ENCODE assay signal across 34 cellular contexts in genomic region chr15:67732994-67733393, GRCh38.
"Had no signal": no experiment of that assay in that cellular context is flagged by ENCODE, and none has a peak within 500 bp of the region (broad histone marks: within the 10 kb centered on the region; RNA-seq: fewer than 3 reads in every experiment).

No MANE protein-coding gene starts in this region.

- H3K36me3 ChIP-seq: ascending aorta, brain microvascular endothelial cell, breast epithelium had no signal

- DNase-seq: activated B cell treated with CpG ODN at 0.5 μM for 24 hours; activated CD4-positive, alpha-beta memory T cell treated with anti-CD3 and anti-CD28 coated beads, Interleukin-2, amount 10 ng/mL, durations not matched to agents 7 days and 5 days; activated CD4-positive, alpha-beta T cell treated with anti-CD3 and anti-CD28 coated beads for 36 hours; activated CD4-positive, alpha-beta T cell treated with anti-CD3 and anti-CD28 coated beads for 48 hours; activated CD4-positive, alpha-beta T cell treated with anti-CD3 and anti-CD28 coated beads, Interleukin-2, amount 10 ng/mL, durations not matched to agents 7 days and 5 days; activated CD4-positive, alpha-beta T cell treated with anti-CD3 and anti-CD28 coated beads, Interleukin-2, amount 50 U/mL, for 48 hours; activated CD4-positive, CD25-positive, alpha-beta regulatory T cell treated with anti-CD3 and anti-CD28 coated beads, Interleukin-2, amount 50 U/mL, for 72 hours; activated CD8-positive, alpha-beta memory T cell treated with anti-CD3 and anti-CD28 coated beads for 24 hours; activated CD8-positive, alpha-beta memory T cell treated with anti-CD3 and anti-CD28 coated beads, Interleukin-2, amount 10 ng/mL, durations not matched to agents 7 days and 5 days; activated CD8-positive, alpha-beta memory T cell treated with anti-CD3 and anti-CD28 coated beads, Interleukin-2, amount 50 U/mL, for 48 hours; activated CD8-positive, alpha-beta T cell treated with anti-CD3 and anti-CD28 coated beads, Interleukin-2, amount 10 ng/mL, durations not matched to agents 7 days and 5 days; activated effector memory CD4-positive, alpha-beta T cell treated with Interleukin-2 at 50 U/mL for 16 hours; activated gamma-delta T cell; activated naive CD4-positive, alpha-beta T cell treated with anti-CD3 and anti-CD28 coated beads, Interleukin-2, amount 10 ng/mL, durations not matched to agents 7 days and 5 days; activated naive CD4-positive, alpha-beta T cell treated with Interleukin-2 at 50 U/mL for 16 hours; activated naive CD8-positive, alpha-beta T cell treated with anti-CD3 and anti-CD28 coated beads, Interleukin-2, amount 10 ng/mL, durations not matched to agents 7 days and 5 days; activated naive CD8-positive, alpha-beta T cell treated with anti-CD3 and anti-CD28 coated beads, Interleukin-2, amount 50 U/mL, for 24 hours; activated T-cell treated with anti-CD3 and anti-CD28 coated beads, Interleukin-2, amount 50 U/mL, for 24 hours; activated T-cell treated with anti-CD3 and anti-CD28 coated beads, Interleukin-2, amount 50 U/mL, for 48 hours; amygdala; anterior cingulate cortex; brain microvascular endothelial cell; central memory CD4-positive, alpha-beta T cell; T-helper 1 cell; T-helper 2 cell; T-helper 9 cell had no signal

- H3K4me3 Mint-ChIP-seq: activated B cell treated with CpG ODN at 0.5 μM for 24 hours; activated CD4-positive, alpha-beta memory T cell treated with anti-CD3 and anti-CD28 coated beads, Interleukin-2, amount 10 ng/mL, durations not matched to agents 7 days and 5 days; activated CD4-positive, alpha-beta T cell treated with anti-CD3 and anti-CD28 coated beads for 36 hours; activated CD4-positive, alpha-beta T cell treated with anti-CD3 and anti-CD28 coated beads, Interleukin-2, amount 10 ng/mL, durations not matched to agents 7 days and 5 days; activated CD8-positive, alpha-beta memory T cell treated with anti-CD3 and anti-CD28 coated beads, Interleukin-2, amount 10 ng/mL, durations not matched to agents 7 days and 5 days; activated CD8-positive, alpha-beta T cell treated with anti-CD3 and anti-CD28 coated beads, Interleukin-2, amount 10 ng/mL, durations not matched to agents 7 days and 5 days; activated naive CD4-positive, alpha-beta T cell treated with anti-CD3 and anti-CD28 coated beads, Interleukin-2, amount 10 ng/mL, durations not matched to agents 7 days and 5 days; activated naive CD4-positive, alpha-beta T cell treated with anti-CD3 and anti-CD28 coated beads, Interleukin-2, amount 50 U/mL, for 24 hours; activated naive CD8-positive, alpha-beta T cell; activated naive CD8-positive, alpha-beta T cell treated with anti-CD3 and anti-CD28 coated beads, Interleukin-2, amount 10 ng/mL, durations not matched to agents 7 days and 5 days; activated naive CD8-positive, alpha-beta T cell treated with anti-CD3 and anti-CD28 coated beads, Interleukin-2, amount 50 U/mL, for 24 hours; activated T-cell treated with anti-CD3 and anti-CD28 coated beads, Interleukin-2, amount 50 U/mL, for 24 hours; T-helper 1 cell treated with Interleukin-12 subunit alpha and Interleukin-12 subunit beta and Interleukin-4 antibody, amounts not matched to agents 30 μg/mL and 1 μg/mL, for 36 hours; T-helper 2 cell treated with Interferon-gamma antibody and Interleukin-4, amounts not matched to agents 5 μg/mL and 100 μg/mL, for 36 hours had no signal

- H3K9me3 ChIP-seq: ascending aorta, breast epithelium had no signal

- H3K4me3 ChIP-seq: ascending aorta, breast epithelium had no signal

- H3K27me3 Mint-ChIP-seq: activated B cell treated with CpG ODN at 0.5 μM for 24 hours; activated CD4-positive, alpha-beta memory T cell treated with anti-CD3 and anti-CD28 coated beads, Interleukin-2, amount 10 ng/mL, durations not matched to agents 7 days and 5 days; activated CD4-positive, alpha-beta T cell treated with anti-CD3 and anti-CD28 coated beads for 36 hours; activated CD4-positive, alpha-beta T cell treated with anti-CD3 and anti-CD28 coated beads, Interleukin-2, amount 10 ng/mL, durations not matched to agents 7 days and 5 days; activated CD8-positive, alpha-beta memory T cell treated with anti-CD3 and anti-CD28 coated beads, Interleukin-2, amount 10 ng/mL, durations not matched to agents 7 days and 5 days; activated naive CD4-positive, alpha-beta T cell treated with anti-CD3 and anti-CD28 coated beads, Interleukin-2, amount 10 ng/mL, durations not matched to agents 7 days and 5 days; activated naive CD4-positive, alpha-beta T cell treated with anti-CD3 and anti-CD28 coated beads, Interleukin-2, amount 50 U/mL, for 24 hours; activated naive CD8-positive, alpha-beta T cell; activated naive CD8-positive, alpha-beta T cell treated with anti-CD3 and anti-CD28 coated beads, Interleukin-2, amount 10 ng/mL, durations not matched to agents 7 days and 5 days; activated naive CD8-positive, alpha-beta T cell treated with anti-CD3 and anti-CD28 coated beads, Interleukin-2, amount 50 U/mL, for 24 hours; activated T-cell treated with anti-CD3 and anti-CD28 coated beads, Interleukin-2, amount 50 U/mL, for 24 hours had no signal

- H3K27me3 ChIP-seq: ascending aorta, brain microvascular endothelial cell, breast epithelium had no signal

- H3K27ac Mint-ChIP-seq: activated B cell treated with CpG ODN at 0.5 μM for 24 hours; activated CD4-positive, alpha-beta memory T cell treated with anti-CD3 and anti-CD28 coated beads, Interleukin-2, amount 10 ng/mL, durations not matched to agents 7 days and 5 days; activated CD4-positive, alpha-beta T cell treated with anti-CD3 and anti-CD28 coated beads for 36 hours; activated CD4-positive, alpha-beta T cell treated with anti-CD3 and anti-CD28 coated beads, Interleukin-2, amount 10 ng/mL, durations not matched to agents 7 days and 5 days; activated CD8-positive, alpha-beta memory T cell treated with anti-CD3 and anti-CD28 coated beads, Interleukin-2, amount 10 ng/mL, durations not matched to agents 7 days and 5 days; activated CD8-positive, alpha-beta T cell treated with anti-CD3 and anti-CD28 coated beads, Interleukin-2, amount 10 ng/mL, durations not matched to agents 7 days and 5 days; activated naive CD4-positive, alpha-beta T cell treated with anti-CD3 and anti-CD28 coated beads, Interleukin-2, amount 10 ng/mL, durations not matched to agents 7 days and 5 days; activated naive CD4-positive, alpha-beta T cell treated with anti-CD3 and anti-CD28 coated beads, Interleukin-2, amount 50 U/mL, for 24 hours; activated naive CD8-positive, alpha-beta T cell; activated naive CD8-positive, alpha-beta T cell treated with anti-CD3 and anti-CD28 coated beads, Interleukin-2, amount 10 ng/mL, durations not matched to agents 7 days and 5 days; activated naive CD8-positive, alpha-beta T cell treated with anti-CD3 and anti-CD28 coated beads, Interleukin-2, amount 50 U/mL, for 24 hours; activated T-cell treated with anti-CD3 and anti-CD28 coated beads, Interleukin-2, amount 50 U/mL, for 24 hours; activated T-helper 2 cell treated with anti-CD3 and anti-CD28 coated beads, Interferon-gamma antibody, Interleukin-2, Interleukin-4, amounts not matched to agents 10 μg/mL and 5 μg/mL and 100 μg/mL, durations not matched to agents 14 hours and 24 hours and 36 hours; T-helper 1 cell treated with Interleukin-12 subunit alpha and Interleukin-12 subunit beta and Interleukin-4 antibody, amounts not matched to agents 30 μg/mL and 1 μg/mL, for 36 hours; T-helper 2 cell treated with Interferon-gamma antibody and Interleukin-4, amounts not matched to agents 5 μg/mL and 100 μg/mL, for 36 hours had no signal

- H3K9me3 Mint-ChIP-seq: activated B cell treated with CpG ODN at 0.5 μM for 24 hours; activated CD4-positive, alpha-beta memory T cell treated with anti-CD3 and anti-CD28 coated beads, Interleukin-2, amount 10 ng/mL, durations not matched to agents 7 days and 5 days; activated CD4-positive, alpha-beta T cell treated with anti-CD3 and anti-CD28 coated beads, Interleukin-2, amount 10 ng/mL, durations not matched to agents 7 days and 5 days; activated naive CD4-positive, alpha-beta T cell treated with anti-CD3 and anti-CD28 coated beads, Interleukin-2, amount 10 ng/mL, durations not matched to agents 7 days and 5 days; activated naive CD4-positive, alpha-beta T cell treated with anti-CD3 and anti-CD28 coated beads, Interleukin-2, amount 50 U/mL, for 24 hours; activated naive CD8-positive, alpha-beta T cell treated with anti-CD3 and anti-CD28 coated beads, Interleukin-2, amount 10 ng/mL, durations not matched to agents 7 days and 5 days; activated naive CD8-positive, alpha-beta T cell treated with anti-CD3 and anti-CD28 coated beads, Interleukin-2, amount 50 U/mL, for 24 hours; activated T-cell treated with anti-CD3 and anti-CD28 coated beads, Interleukin-2, amount 50 U/mL, for 24 hours; activated T-helper 2 cell treated with anti-CD3 and anti-CD28 coated beads, Interferon-gamma antibody, Interleukin-2, Interleukin-4, amounts not matched to agents 10 μg/mL and 5 μg/mL and 100 μg/mL, durations not matched to agents 14 hours and 24 hours and 36 hours; T-helper 1 cell treated with Interleukin-12 subunit alpha and Interleukin-12 subunit beta and Interleukin-4 antibody, amounts not matched to agents 30 μg/mL and 1 μg/mL, for 36 hours; T-helper 2 cell treated with Interferon-gamma antibody and Interleukin-4, amounts not matched to agents 5 μg/mL and 100 μg/mL, for 36 hours had no signal

- H3K27ac ChIP-seq: ascending aorta, brain microvascular endothelial cell, breast epithelium, VCaP had no signal

- H3K4me1 ChIP-seq: ascending aorta, breast epithelium had no signal

- H3K36me3 Mint-ChIP-seq: activated CD8-positive, alpha-beta memory T cell treated with anti-CD3 and anti-CD28 coated beads, Interleukin-2, amount 10 ng/mL, durations not matched to agents 7 days and 5 days; activated naive CD4-positive, alpha-beta T cell treated with anti-CD3 and anti-CD28 coated beads, Interleukin-2, amount 10 ng/mL, durations not matched to agents 7 days and 5 days had no signal
